8 cellular contexts compared by ENCODE assay signal in genomic region chr19:54473071-54473941, GRCh38. TPM values are rescaled to one million over a fixed set of nuclear protein-coding genes. Genes with fewer than 3 reads are reported as not detected.
DNase-seq lines count a peak whose midpoint lies in the region; ATAC-seq lines count a peak whose summit lies in the region.

Gene CDC42EP5, minus strand, starts transcription at chr19:54473296. Its CDS starts 7,749 bp downstream, at chr19:54465547.

- ATAC-seq in left cardiac atrium (peak; percentile 94 to 96), HG03095 (IDR thresholded peaks at IDR 0.05; ENCODE audit: unreplicated experiment) (no peak), HG03469 (IDR thresholded peaks at IDR 0.05; ENCODE audit: unreplicated experiment) (no peak)

- intact Hi-C loops in left cardiac atrium (cut with DNase I): no loop called here

- H3K4me3 ChIP-seq in H7 (ENCODE audit: insufficient read depth, low read depth, low read length): peak within 1 kb of the TSS; percentile 12; the same call in 1 of the 2 replicates
- peak within 1 kb of the TSS; percentile 80 for H3K4me3 ChIP-seq in adipocyte (ENCODE audit: low read length)

- H3K9ac ChIP-seq in adipocyte (ENCODE audit: low read length): peak within 1 kb of the TSS; percentile 75

- DNase-seq in H7 (peak; percentile 82), adipocyte (ENCODE audit: low read depth) (peak; percentile 95), left cardiac atrium (peak; percentile 85), retina (peak; percentile 40), SKM-1 (lab: John Stamatoyannopoulos, UW; ENCODE audit: unreplicated experiment) (no peak)
- DNase-seq in stimulated activated CD8-positive, alpha-beta memory T cell treated with anti-CD3 and anti-CD28 coated beads, Interleukin-4, amount 100 ng/mL, for 48 hours: no peak

- peaks cover 16% of the 10 kb centered on the region for H3K4me1 ChIP-seq in adipocyte (ENCODE audit: control insufficient read depth, insufficient read depth, low read length)

- H3K36me3 ChIP-seq in H7 (replicated peaks; ENCODE audit: control insufficient read depth, insufficient read depth, low read length) (no peaks in the 10 kb centered on the region), adipocyte (ENCODE audit: control insufficient read depth, insufficient read depth, low read length, severe bottlenecking) (no peaks in the 10 kb centered on the region)

- H3K27me3 ChIP-seq in H7 (ENCODE audit: control insufficient read depth, insufficient read depth, low read length): peaks cover 28% of the 10 kb centered on the region
- H3K27me3 ChIP-seq in adipocyte (replicated peaks; ENCODE audit: control insufficient read depth, insufficient read depth, low read length): peaks cover 4% of the 10 kb centered on the region

- no peaks in the 10 kb centered on the region for H3K9me3 ChIP-seq in adipocyte (ENCODE audit: control insufficient read depth, low read length)

RNA-seq across cellular contexts. Expression of gene CDC42EP5, which starts in this region (rescaled TPM):
- 0.70 and 4.3 TPM in 2 replicates for total RNA-seq in H7 (2014; rRNA removed; shearing (Covaris generic))
- 10 to 100 TPM; 13.0 to 25.0 TPM for total RNA-seq in left cardiac atrium

Comparison
In these comparisons a context has a peak if more than half of its experiments do, and no peak if none do; other contexts are left out.
1. DNase-seq: peak in H7 (single experiment), adipocyte (single experiment), left cardiac atrium (single experiment) and retina (single experiment); none in SKM-1 (single experiment) and stimulated activated CD8-positive, alpha-beta memory T cell treated with anti-CD3 and anti-CD28 coated beads, Interleukin-4, amount 100 ng/mL, for 48 hours (single experiment).
2. ATAC-seq: peak in left cardiac atrium (2 of 2); none in HG03095 (single experiment) and HG03469 (single experiment).